ENCODE assay signal across 1 cellular context in the genomic region with DNA sequence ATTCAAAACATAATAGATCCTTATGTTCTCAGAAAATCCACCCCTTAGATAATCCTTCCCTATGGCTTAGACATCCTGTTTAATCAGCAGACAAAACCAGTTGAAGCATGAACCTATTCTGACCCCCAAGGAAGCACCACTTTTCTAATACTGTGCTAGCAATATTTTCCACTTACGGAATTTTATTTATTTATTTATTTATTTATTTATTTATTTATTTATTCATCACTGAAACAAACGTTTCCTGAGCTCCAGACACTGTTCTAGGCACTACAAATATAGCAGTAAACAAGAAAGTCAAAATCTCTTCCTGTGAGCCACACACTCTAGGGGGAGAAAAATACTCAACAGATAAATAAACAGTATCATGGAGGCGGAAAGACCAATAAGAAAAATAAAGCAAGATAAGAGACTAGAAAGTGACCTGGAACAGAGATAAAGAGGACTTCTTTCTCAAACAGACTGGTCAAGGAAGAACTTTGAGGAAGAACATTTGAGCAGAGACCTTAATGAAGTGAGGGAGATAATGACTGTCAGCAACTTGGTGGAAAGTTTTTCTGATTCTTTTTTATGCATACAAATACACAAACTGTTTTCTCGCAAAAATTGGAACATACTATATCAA.
TF ChIP-seq lines count a peak whose summit lies in the region.

No MANE protein-coding gene starts in this region.

TF ChIP-seq in HEK293, 187 proteins besides CTCF, POLR2A, EP300 and RAD21 (continued from another document and continues in another):
- TF ChIP-seq, protein P1, sequence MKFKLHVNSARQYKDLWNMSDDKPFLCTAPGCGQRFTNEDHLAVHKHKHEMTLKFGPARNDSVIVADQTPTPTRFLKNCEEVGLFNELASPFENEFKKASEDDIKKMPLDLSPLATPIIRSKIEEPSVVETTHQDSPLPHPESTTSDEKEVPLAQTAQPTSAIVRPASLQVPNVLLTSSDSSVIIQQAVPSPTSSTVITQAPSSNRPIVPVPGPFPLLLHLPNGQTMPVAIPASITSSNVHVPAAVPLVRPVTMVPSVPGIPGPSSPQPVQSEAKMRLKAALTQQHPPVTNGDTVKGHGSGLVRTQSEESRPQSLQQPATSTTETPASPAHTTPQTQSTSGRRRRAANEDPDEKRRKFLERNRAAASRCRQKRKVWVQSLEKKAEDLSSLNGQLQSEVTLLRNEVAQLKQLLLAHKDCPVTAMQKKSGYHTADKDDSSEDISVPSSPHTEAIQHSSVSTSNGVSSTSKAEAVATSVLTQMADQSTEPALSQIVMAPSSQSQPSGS (tag by site-specific recombination; IDR thresholded peaks at IDR 0.05; ENCODE audit: low read depth), result no peak
- TF ChIP-seq ZNF140 (tag by site-specific recombination; IDR thresholded peaks at IDR 0.05), result 0 out of 2 replicates have a peak, but pooled peaks have one; percentile 19
- TF ChIP-seq, protein P2, sequence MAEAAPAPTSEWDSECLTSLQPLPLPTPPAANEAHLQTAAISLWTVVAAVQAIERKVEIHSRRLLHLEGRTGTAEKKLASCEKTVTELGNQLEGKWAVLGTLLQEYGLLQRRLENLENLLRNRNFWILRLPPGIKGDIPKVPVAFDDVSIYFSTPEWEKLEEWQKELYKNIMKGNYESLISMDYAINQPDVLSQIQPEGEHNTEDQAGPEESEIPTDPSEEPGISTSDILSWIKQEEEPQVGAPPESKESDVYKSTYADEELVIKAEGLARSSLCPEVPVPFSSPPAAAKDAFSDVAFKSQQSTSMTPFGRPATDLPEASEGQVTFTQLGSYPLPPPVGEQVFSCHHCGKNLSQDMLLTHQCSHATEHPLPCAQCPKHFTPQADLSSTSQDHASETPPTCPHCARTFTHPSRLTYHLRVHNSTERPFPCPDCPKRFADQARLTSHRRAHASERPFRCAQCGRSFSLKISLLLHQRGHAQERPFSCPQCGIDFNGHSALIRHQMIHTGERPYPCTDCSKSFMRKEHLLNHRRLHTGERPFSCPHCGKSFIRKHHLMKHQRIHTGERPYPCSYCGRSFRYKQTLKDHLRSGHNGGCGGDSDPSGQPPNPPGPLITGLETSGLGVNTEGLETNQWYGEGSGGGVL (tag by site-specific recombination; IDR thresholded peaks at IDR 0.05), result no peak
- TF ChIP-seq ZNF623 (tag by site-specific recombination; IDR thresholded peaks at IDR 0.05), result 0 out of 2 replicates have a peak, but pooled peaks have one; percentile 14
- no peak for TF ChIP-seq SP3 (tag by site-specific recombination; IDR thresholded peaks at IDR 0.05)
- no peak for TF ChIP-seq ZBTB21 (tag by site-specific recombination; IDR thresholded peaks at IDR 0.05)
- TF ChIP-seq MEIS1 (CRISPR knock-in tag; IDR thresholded peaks at IDR 0.05; ENCODE audit: borderline replicate concordance), result no peak
- TF ChIP-seq, protein P3, sequence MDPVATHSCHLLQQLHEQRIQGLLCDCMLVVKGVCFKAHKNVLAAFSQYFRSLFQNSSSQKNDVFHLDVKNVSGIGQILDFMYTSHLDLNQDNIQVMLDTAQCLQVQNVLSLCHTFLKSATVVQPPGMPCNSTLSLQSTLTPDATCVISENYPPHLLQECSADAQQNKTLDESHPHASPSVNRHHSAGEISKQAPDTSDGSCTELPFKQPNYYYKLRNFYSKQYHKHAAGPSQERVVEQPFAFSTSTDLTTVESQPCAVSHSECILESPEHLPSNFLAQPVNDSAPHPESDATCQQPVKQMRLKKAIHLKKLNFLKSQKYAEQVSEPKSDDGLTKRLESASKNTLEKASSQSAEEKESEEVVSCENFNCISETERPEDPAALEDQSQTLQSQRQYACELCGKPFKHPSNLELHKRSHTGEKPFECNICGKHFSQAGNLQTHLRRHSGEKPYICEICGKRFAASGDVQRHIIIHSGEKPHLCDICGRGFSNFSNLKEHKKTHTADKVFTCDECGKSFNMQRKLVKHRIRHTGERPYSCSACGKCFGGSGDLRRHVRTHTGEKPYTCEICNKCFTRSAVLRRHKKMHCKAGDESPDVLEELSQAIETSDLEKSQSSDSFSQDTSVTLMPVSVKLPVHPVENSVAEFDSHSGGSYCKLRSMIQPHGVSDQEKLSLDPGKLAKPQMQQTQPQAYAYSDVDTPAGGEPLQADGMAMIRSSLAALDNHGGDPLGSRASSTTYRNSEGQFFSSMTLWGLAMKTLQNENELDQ (tag by site-specific recombination; IDR thresholded peaks at IDR 0.05; ENCODE audit: low read depth), result no peak
- TF ChIP-seq ZNF529 (tag by site-specific recombination; IDR thresholded peaks at IDR 0.05; ENCODE audit: insufficient replicate concordance), result no peak
- TF ChIP-seq, protein P4, sequence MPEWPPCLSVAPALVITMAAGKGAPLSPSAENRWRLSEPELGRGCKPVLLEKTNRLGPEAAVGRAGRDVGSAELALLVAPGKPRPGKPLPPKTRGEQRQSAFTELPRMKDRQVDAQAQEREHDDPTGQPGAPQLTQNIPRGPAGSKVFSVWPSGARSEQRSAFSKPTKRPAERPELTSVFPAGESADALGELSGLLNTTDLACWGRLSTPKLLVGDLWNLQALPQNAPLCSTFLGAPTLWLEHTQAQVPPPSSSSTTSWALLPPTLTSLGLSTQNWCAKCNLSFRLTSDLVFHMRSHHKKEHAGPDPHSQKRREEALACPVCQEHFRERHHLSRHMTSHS (tag by site-specific recombination; IDR thresholded peaks at IDR 0.05), result no peak
- no peak for TF ChIP-seq ZNF416 (tag by site-specific recombination; IDR thresholded peaks at IDR 0.05)
- no peak for TF ChIP-seq ZNF521 (tag by site-specific recombination; IDR thresholded peaks at IDR 0.05)
- TF ChIP-seq ZNF175 (tag by site-specific recombination; IDR thresholded peaks at IDR 0.05), result no peak
- TF ChIP-seq BCL11A (tag by site-specific recombination; IDR thresholded peaks at IDR 0.05; ENCODE audit: low read depth), result no peak
- no peak for TF ChIP-seq ZNF391 (tag by site-specific recombination; IDR thresholded peaks at IDR 0.05; ENCODE audit: borderline replicate concordance, low read depth)
- TF ChIP-seq, protein P5, sequence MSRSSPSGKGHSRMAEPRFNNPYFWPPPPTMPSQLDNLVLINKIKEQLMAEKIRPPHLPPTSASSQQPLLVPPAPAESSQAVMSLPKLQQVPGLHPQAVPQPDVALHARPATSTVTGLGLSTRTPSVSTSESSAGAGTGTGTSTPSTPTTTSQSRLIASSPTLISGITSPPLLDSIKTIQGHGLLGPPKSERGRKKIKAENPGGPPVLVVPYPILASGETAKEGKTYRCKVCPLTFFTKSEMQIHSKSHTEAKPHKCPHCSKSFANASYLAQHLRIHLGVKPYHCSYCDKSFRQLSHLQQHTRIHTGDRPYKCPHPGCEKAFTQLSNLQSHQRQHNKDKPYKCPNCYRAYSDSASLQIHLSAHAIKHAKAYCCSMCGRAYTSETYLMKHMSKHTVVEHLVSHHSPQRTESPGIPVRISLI (tag by site-specific recombination; IDR thresholded peaks at IDR 0.05), result no peak
- TF ChIP-seq ZNF19 (tag by site-specific recombination; IDR thresholded peaks at IDR 0.05; ENCODE audit: low read depth), result no peak
- TF ChIP-seq ZBTB20 (tag by site-specific recombination; IDR thresholded peaks at IDR 0.05), result no peak
- no peak for TF ChIP-seq ZNF791 (tag by site-specific recombination; IDR thresholded peaks at IDR 0.05)
- TF ChIP-seq, protein P6, sequence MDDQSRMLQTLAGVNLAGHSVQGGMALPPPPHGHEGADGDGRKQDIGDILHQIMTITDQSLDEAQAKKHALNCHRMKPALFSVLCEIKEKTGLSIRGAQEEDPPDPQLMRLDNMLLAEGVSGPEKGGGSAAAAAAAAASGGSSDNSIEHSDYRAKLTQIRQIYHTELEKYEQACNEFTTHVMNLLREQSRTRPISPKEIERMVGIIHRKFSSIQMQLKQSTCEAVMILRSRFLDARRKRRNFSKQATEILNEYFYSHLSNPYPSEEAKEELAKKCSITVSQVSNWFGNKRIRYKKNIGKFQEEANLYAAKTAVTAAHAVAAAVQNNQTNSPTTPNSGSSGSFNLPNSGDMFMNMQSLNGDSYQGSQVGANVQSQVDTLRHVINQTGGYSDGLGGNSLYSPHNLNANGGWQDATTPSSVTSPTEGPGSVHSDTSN (CRISPR knock-in tag; IDR thresholded peaks at IDR 0.05), result no peak
- no peak for TF ChIP-seq MYNN (tag by site-specific recombination; IDR thresholded peaks at IDR 0.05; ENCODE audit: borderline replicate concordance)
- no peak for TF ChIP-seq ZNF560 (tag by site-specific recombination; IDR thresholded peaks at IDR 0.05; ENCODE audit: borderline replicate concordance)
- TF ChIP-seq, protein P7, sequence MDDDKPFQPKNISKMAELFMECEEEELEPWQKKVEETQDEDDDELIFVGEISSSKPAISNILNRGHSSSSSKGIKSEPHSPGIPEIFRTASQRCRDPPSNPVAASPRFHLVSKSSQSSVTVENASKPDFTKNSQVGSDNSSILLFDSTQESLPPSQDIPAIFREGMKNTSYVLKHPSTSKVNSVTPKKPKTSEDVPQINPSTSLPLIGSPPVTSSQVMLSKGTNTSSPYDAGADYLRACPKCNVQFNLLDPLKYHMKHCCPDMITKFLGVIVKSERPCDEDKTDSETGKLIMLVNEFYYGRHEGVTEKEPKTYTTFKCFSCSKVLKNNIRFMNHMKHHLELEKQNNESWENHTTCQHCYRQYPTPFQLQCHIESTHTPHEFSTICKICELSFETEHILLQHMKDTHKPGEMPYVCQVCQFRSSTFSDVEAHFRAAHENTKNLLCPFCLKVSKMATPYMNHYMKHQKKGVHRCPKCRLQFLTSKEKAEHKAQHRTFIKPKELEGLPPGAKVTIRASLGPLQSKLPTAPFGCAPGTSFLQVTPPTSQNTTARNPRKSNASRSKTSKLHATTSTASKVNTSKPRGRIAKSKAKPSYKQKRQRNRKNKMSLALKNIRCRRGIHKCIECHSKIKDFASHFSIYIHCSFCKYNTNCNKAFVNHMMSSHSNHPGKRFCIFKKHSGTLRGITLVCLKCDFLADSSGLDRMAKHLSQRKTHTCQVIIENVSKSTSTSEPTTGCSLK (tag by site-specific recombination; IDR thresholded peaks at IDR 0.05), result no peak
- TF ChIP-seq ZNF677 (tag by site-specific recombination; IDR thresholded peaks at IDR 0.05), result no peak
- no peak for TF ChIP-seq ZNF202 (tag by site-specific recombination; IDR thresholded peaks at IDR 0.05; ENCODE audit: borderline replicate concordance)
- TF ChIP-seq ZNF654 (tag by site-specific recombination; IDR thresholded peaks at IDR 0.05; ENCODE audit: low read depth), result 0 out of 2 replicates have a peak, but pooled peaks have one; percentile 11
- no peak for TF ChIP-seq ZNF501 (tag by site-specific recombination; IDR thresholded peaks at IDR 0.05)
- no peak for TF ChIP-seq ZNF558 (tag by site-specific recombination; IDR thresholded peaks at IDR 0.05)
- TF ChIP-seq GLIS1 (tag by site-specific recombination; IDR thresholded peaks at IDR 0.05), result no peak
- TF ChIP-seq ZNF112 (tag by site-specific recombination; IDR thresholded peaks at IDR 0.05), result no peak
- TF ChIP-seq ZNF211 (tag by site-specific recombination; IDR thresholded peaks at IDR 0.05; ENCODE audit: low read depth), result no peak
- TF ChIP-seq ZNF426 (tag by site-specific recombination; IDR thresholded peaks at IDR 0.05), result peak; percentile 48
- TF ChIP-seq SP2 (tag by site-specific recombination; IDR thresholded peaks at IDR 0.05), result no peak
- TF ChIP-seq ZFP37 (tag by site-specific recombination; IDR thresholded peaks at IDR 0.05), result no peak
- no peak for TF ChIP-seq ZBTB1 (tag by site-specific recombination; IDR thresholded peaks at IDR 0.05)
- TF ChIP-seq ZNF302 (tag by site-specific recombination; IDR thresholded peaks at IDR 0.05; ENCODE audit: low read depth), result no peak
- no peak for TF ChIP-seq ZBTB48 (tag by site-specific recombination; IDR thresholded peaks at IDR 0.05)
- TF ChIP-seq, protein P8, sequence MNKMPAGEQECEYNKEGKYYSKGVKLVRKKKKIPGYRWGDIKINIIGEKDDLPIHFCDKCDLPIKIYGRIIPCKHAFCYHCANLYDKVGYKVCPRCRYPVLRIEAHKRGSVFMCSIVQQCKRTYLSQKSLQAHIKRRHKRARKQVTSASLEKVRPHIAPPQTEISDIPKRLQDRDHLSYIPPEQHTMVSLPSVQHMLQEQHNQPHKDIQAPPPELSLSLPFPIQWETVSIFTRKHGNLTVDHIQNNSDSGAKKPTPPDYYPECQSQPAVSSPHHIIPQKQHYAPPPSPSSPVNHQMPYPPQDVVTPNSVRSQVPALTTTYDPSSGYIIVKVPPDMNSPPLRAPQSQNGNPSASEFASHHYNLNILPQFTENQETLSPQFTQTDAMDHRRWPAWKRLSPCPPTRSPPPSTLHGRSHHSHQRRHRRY (tag by site-specific recombination; IDR thresholded peaks at IDR 0.05), result no peak
- no peak for TF ChIP-seq ZNF830 (tag by site-specific recombination; IDR thresholded peaks at IDR 0.05; ENCODE audit: low read depth)
- no peak for TF ChIP-seq HOXC10 (CRISPR knock-in tag; IDR thresholded peaks at IDR 0.05)
- no peak for TF ChIP-seq GLI4 (tag by site-specific recombination; IDR thresholded peaks at IDR 0.05)
- TF ChIP-seq, protein P9, sequence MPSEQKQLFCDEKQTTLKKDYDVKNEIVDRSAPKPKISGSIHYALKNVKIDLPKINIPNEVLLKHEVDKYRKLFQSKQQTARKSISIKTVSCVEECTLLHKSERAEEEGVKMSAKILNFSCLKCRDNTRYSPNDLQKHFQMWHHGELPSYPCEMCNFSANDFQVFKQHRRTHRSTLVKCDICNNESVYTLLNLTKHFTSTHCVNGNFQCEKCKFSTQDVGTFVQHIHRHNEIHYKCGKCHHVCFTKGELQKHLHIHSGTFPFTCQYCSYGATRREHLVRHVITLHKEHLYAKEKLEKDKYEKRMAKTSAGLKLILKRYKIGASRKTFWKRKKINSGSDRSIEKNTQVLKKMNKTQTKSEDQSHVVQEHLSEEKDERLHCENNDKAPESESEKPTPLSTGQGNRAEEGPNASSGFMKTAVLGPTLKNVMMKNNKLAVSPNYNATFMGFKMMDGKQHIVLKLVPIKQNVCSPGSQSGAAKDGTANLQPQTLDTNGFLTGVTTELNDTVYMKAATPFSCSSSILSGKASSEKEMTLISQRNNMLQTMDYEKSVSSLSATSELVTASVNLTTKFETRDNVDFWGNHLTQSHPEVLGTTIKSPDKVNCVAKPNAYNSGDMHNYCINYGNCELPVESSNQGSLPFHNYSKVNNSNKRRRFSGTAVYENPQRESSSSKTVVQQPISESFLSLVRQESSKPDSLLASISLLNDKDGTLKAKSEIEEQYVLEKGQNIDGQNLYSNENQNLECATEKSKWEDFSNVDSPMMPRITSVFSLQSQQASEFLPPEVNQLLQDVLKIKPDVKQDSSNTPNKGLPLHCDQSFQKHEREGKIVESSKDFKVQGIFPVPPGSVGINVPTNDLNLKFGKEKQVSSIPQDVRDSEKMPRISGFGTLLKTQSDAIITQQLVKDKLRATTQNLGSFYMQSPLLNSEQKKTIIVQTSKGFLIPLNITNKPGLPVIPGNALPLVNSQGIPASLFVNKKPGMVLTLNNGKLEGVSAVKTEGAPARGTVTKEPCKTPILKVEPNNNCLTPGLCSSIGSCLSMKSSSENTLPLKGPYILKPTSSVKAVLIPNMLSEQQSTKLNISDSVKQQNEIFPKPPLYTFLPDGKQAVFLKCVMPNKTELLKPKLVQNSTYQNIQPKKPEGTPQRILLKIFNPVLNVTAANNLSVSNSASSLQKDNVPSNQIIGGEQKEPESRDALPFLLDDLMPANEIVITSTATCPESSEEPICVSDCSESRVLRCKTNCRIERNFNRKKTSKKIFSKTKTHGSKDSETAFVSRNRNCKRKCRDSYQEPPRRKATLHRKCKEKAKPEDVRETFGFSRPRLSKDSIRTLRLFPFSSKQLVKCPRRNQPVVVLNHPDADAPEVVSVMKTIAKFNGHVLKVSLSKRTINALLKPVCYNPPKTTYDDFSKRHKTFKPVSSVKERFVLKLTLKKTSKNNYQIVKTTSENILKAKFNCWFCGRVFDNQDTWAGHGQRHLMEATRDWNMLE (tag by site-specific recombination; conservative IDR thresholded peaks at IDR 0.05; ENCODE audit: low read depth), result peak; percentile 52; the same call in 1 of the 2 replicates
- TF ChIP-seq OVOL3 (tag by site-specific recombination; IDR thresholded peaks at IDR 0.05), result no peak
- no peak for TF ChIP-seq ZNF138 (tag by site-specific recombination; IDR thresholded peaks at IDR 0.05; ENCODE audit: borderline replicate concordance)
- no peak for TF ChIP-seq ZBTB7A (tag by site-specific recombination; IDR thresholded peaks at IDR 0.05; ENCODE audit: low read depth)
- no peak for TF ChIP-seq ZNF341 (tag by site-specific recombination; IDR thresholded peaks at IDR 0.05; ENCODE audit: low read depth)
